8 cellular contexts compared by ENCODE assay signal in genomic region chr3:149970716-149971402, GRCh38. TPM values are rescaled to one million over a fixed set of nuclear protein-coding genes. Genes with fewer than 3 reads are reported as not detected.
A peak's percentile ranks its signal among the peaks of the same experiment; 100 is the strongest.
DNase-seq lines count a peak whose midpoint lies in the region; ATAC-seq and TF ChIP-seq lines count a peak whose summit lies in the region.

PFN2 (minus strand) TSS chr3:149970895; CDS start chr3:149970856, 39 bp downstream.

- ATAC-seq in GM18868 (IDR thresholded peaks at IDR 0.05; ENCODE audit: unreplicated experiment) = peak; percentile 51
- peak; percentile 53 for ATAC-seq in HG03135 (IDR thresholded peaks at IDR 0.05; ENCODE audit: unreplicated experiment)

- peaks cover 16% of the 10 kb centered on the region for H3K36me3 Mint-ChIP-seq in endothelial cell (ENCODE audit: low read depth, unreplicated experiment)

- H3K27ac ChIP-seq in ACC112 (ENCODE audit: low read depth, low read length) (peak within 1 kb of the TSS; percentile 91), mesodermal cell (ENCODE audit: low read depth, low read length, severe bottlenecking) (peak within 1 kb of the TSS; percentile 99)

- DNase-seq in NCI-H526 treated with DMSO at 0.1 percent for 48 hours (lab: John Stamatoyannopoulos, UW) (peak; percentile 90), activated T-cell treated with anti-CD3 and anti-CD28 coated beads for 1 hour (ENCODE audit: low read depth) (peak; percentile 44), endothelial cell (ENCODE audit: low spot score) (peak; percentile 74)
- peak; percentile 9 for DNase-seq in stimulated activated CD8-positive, alpha-beta memory T cell treated with anti-CD3 and anti-CD28 coated beads, Interleukin-15, amount 100 ng/mL, for 24 hours (ENCODE audit: low read depth)

- no peak for TF ChIP-seq CTCF in endothelial cell (IDR thresholded peaks at IDR 0.05; ENCODE audit: unreplicated experiment)

- no peaks in the 10 kb centered on the region for H3K9me3 ChIP-seq in mesodermal cell (ENCODE audit: control insufficient read depth, low read length)

- 0 to 1% methylated on average over 22 to 32 of the region's 102 CpGs for WGBS in mesodermal cell (ENCODE audit: insufficient coverage in 2 of 2), 2 experiments

- H3K36me3 ChIP-seq in ACC112 (ENCODE audit: insufficient read depth, low read length) (peaks cover 21% of the 10 kb centered on the region; the same call in 1 of the 2 replicates), mesodermal cell (ENCODE audit: control insufficient read depth, insufficient read depth, low read length) (peaks cover 8% of the 10 kb centered on the region)

- H3K4me3 Mint-ChIP-seq in endothelial cell (ENCODE audit: unreplicated experiment) = peak within 1 kb of the TSS; percentile 99

- peaks cover 32% of the 10 kb centered on the region for H3K4me1 Mint-ChIP-seq in endothelial cell (ENCODE audit: unreplicated experiment)

- peaks cover 19% of the 10 kb centered on the region for H3K27me3 Mint-ChIP-seq in endothelial cell (ENCODE audit: unreplicated experiment)

- H3K27me3 ChIP-seq in ACC112 (ENCODE audit: insufficient read depth, low read length) = no peaks in the 10 kb centered on the region

- no peaks in the 10 kb centered on the region for H3K9me3 Mint-ChIP-seq in endothelial cell (ENCODE audit: unreplicated experiment)

- H3K4me3 ChIP-seq in ACC112 (ENCODE audit: low read depth, low read length) (peak within 1 kb of the TSS; percentile 92), mesodermal cell (ENCODE audit: extremely low read depth, insufficient read depth, low read length, poor library complexity, severe bottlenecking) (peak within 1 kb of the TSS; percentile 81)

- H3K4me1 ChIP-seq in ACC112 (ENCODE audit: control insufficient read depth, insufficient read depth, low read length, unreplicated experiment) = peaks cover 30% of the 10 kb centered on the region
- peaks cover 12% of the 10 kb centered on the region for H3K4me1 ChIP-seq in mesodermal cell (ENCODE audit: control insufficient read depth, insufficient read depth, low read length, poor library complexity, severe bottlenecking)

- peaks cover 59% of the 10 kb centered on the region for H3K79me2 ChIP-seq in ACC112 (ENCODE audit: control insufficient read depth, insufficient read depth, low read length, unreplicated experiment)

- H3K27ac Mint-ChIP-seq in endothelial cell (ENCODE audit: unreplicated experiment) = peak within 1 kb of the TSS; percentile 97

- H2AFZ ChIP-seq in ACC112 (ENCODE audit: low read length, unreplicated experiment) = peak within 1 kb of the TSS; percentile 82

RNA-seq across cellular contexts. Expression of gene PFN2, which starts in this region (rescaled TPM):
- total RNA-seq in endothelial cell (ENCODE audit: unreplicated experiment) = 102 TPM
- polyA plus RNA-seq in mesodermal cell (2013, experiment 1 of 2) = 312 TPM
- polyA plus RNA-seq in mesodermal cell (2013, experiment 2 of 2) = 313 TPM

Comparison
In these comparisons a context has a peak if more than half of its experiments do, and no peak if none do; other contexts are left out.
1. Peak in every context shown above with its lines: DNase-seq, ATAC-seq, H3K4me3 ChIP-seq and H3K27ac ChIP-seq.
2. DNase-seq: peak in every context shown above with its lines; median percentile 90 in NCI-H526 treated with DMSO at 0.1 percent for 48 hours; 74 in endothelial cell; 44 in activated T-cell treated with anti-CD3 and anti-CD28 coated beads for 1 hour; 9 in stimulated activated CD8-positive, alpha-beta memory T cell treated with anti-CD3 and anti-CD28 coated beads, Interleukin-15, amount 100 ng/mL, for 24 hours.